ENCODE assay signal across 23 cellular contexts in genomic region chr21:42990251-42990650, GRCh38. TPM values are rescaled to one million over a fixed set of nuclear protein-coding genes. Genes with fewer than 3 reads are reported as not detected.
DNase-seq lines count a peak whose midpoint lies in the region; ATAC-seq, FAIRE-seq and TF ChIP-seq lines count a peak whose summit lies in the region.
"Had no signal": no experiment of that assay in that cellular context is flagged by ENCODE, and none has a peak within 500 bp of the region (broad histone marks: within the 10 kb centered on the region; RNA-seq: fewer than 3 reads in every experiment).

No MANE protein-coding gene starts in this region.

- CTCF ChIA-PET in K562 (lab: Yijun Ruan, JAX; ENCODE audit: low intra/inter-chr PET ratio): no interaction called here

- H3K9me3 Mint-ChIP-seq in activated T-helper 1 cell treated with anti-CD3 and anti-CD28 coated beads, Interleukin-12 subunit alpha, Interleukin-12 subunit beta, Interleukin-2, Interleukin-4 antibody, amounts not matched to agents 30 ng/mL and 10 ng/mL and 1 ng/mL, durations not matched to agents 14 hours and 24 hours and 36 hours: no peaks in the 10 kb centered on the region
- no peaks in the 10 kb centered on the region for H3K9me3 Mint-ChIP-seq in endothelial cell (ENCODE audit: unreplicated experiment)
- H3K9me3 Mint-ChIP-seq: stimulated activated naive CD8-positive, alpha-beta T cell treated with anti-CD3 and anti-CD28 coated beads, Interleukin-15, Interleukin-2, amounts not matched to agents 100 ng/mL and 50 ng/mL, for 24 hours; T-helper 1 cell treated with Interleukin-12 subunit alpha and Interleukin-12 subunit beta and Interleukin-4 antibody, amounts not matched to agents 30 μg/mL and 1 μg/mL, for 36 hours had no signal

- H3K4me2 ChIP-seq in K562 (ENCODE audit: insufficient read depth, low read length): peak overlapping the region; percentile 9; the same call in 1 of the 2 replicates
- H3K4me2 ChIP-seq: A549 had no signal

- DNase-seq in cardiac muscle cell (ENCODE audit: low read depth in 1 of 2, low spot score in 1 of 2) (no peak), right cardiac atrium (no peak), SK-N-MC (ENCODE audit: low read depth, low spot score) (no peak), K562 (ENCODE audit: extremely low read depth in 1 of 4, low spot score in 3 of 4) (peak in 2 of 4 experiments; percentile 57 to 67), endothelial cell (ENCODE audit: low spot score) (no peak), NCI-H1694 treated with DMSO at 0.1 percent for 48 hours (lab: John Stamatoyannopoulos, UW) (no peak), germinal center (ENCODE audit: low spot score) (no peak)
- no peak for DNase-seq in activated T-helper 1 cell treated with anti-CD3 and anti-CD28 coated beads, Interleukin-12 subunit alpha, Interleukin-12 subunit beta, Interleukin-2, Interleukin-4 antibody, amounts not matched to agents 30 ng/mL and 10 ng/mL and 1 ng/mL, durations not matched to agents 14 hours and 24 hours and 36 hours (ENCODE audit: low spot score)
- DNase-seq: activated CD4-positive, alpha-beta T cell treated with anti-CD3 and anti-CD28 coated beads for 4 hours; COR-L47; hippocampal formation; NCI-H2081 treated with DMSO at 0.1 percent for 48 hours; NCI-H748 treated with DMSO at 0.1 percent for 48 hours; nucleus accumbens; psoas muscle; RPMI8226 had no signal

- H3K4me1 ChIP-seq in cardiac muscle cell (ENCODE audit: low read depth): peaks cover 16% of the 10 kb centered on the region
- H3K4me1 ChIP-seq in right cardiac atrium (ENCODE audit: control insufficient read depth, insufficient read depth, low read length): peaks cover 2% of the 10 kb centered on the region
- peaks cover 32 to 36% of the 10 kb centered on the region in 2 experiments for H3K4me1 ChIP-seq in K562 (replicated peaks in 1 of 2; ENCODE audit: control insufficient read depth in 2 of 2, insufficient read depth in 2 of 2, low read length in 2 of 2)

- H3K27me3 Mint-ChIP-seq in activated T-helper 1 cell treated with anti-CD3 and anti-CD28 coated beads, Interleukin-12 subunit alpha, Interleukin-12 subunit beta, Interleukin-2, Interleukin-4 antibody, amounts not matched to agents 30 ng/mL and 10 ng/mL and 1 ng/mL, durations not matched to agents 14 hours and 24 hours and 36 hours (ENCODE audit: insufficient read depth): no peaks in the 10 kb centered on the region
- H3K27me3 Mint-ChIP-seq in endothelial cell (ENCODE audit: unreplicated experiment): peaks cover 6% of the 10 kb centered on the region
- H3K27me3 Mint-ChIP-seq: stimulated activated naive CD8-positive, alpha-beta T cell treated with anti-CD3 and anti-CD28 coated beads, Interleukin-15, Interleukin-2, amounts not matched to agents 100 ng/mL and 50 ng/mL, for 24 hours had no signal

- ATAC-seq in right cardiac atrium (no peak), K562 (peak; percentile 72)
- ATAC-seq: A549, esophagus mucosa, psoas muscle had no signal

- POLR2A ChIA-PET in K562 (lab: Yijun Ruan, JAX): interaction anchor here (11.8 kb wide), 1 partner anchor 9 kb away, joined by 105 read pairs; no protein-coding TSS in a partner anchor

- in situ Hi-C loops in K562 (cut with MboI): no loop called here

- WGBS in right cardiac atrium: 45% methylated on average over 3 of the region's 3 CpGs
- 1% methylated on average over 3 of the region's 3 CpGs for WGBS in K562 (ENCODE audit: insufficient coverage, low coverage, missing lambda C conversion rate)

- H3K27ac Mint-ChIP-seq in activated T-helper 1 cell treated with anti-CD3 and anti-CD28 coated beads, Interleukin-12 subunit alpha, Interleukin-12 subunit beta, Interleukin-2, Interleukin-4 antibody, amounts not matched to agents 30 ng/mL and 10 ng/mL and 1 ng/mL, durations not matched to agents 14 hours and 24 hours and 36 hours: no peak overlapping the region
- no peak overlapping the region for H3K27ac Mint-ChIP-seq in endothelial cell (ENCODE audit: unreplicated experiment)
- H3K27ac Mint-ChIP-seq: stimulated activated naive CD8-positive, alpha-beta T cell treated with anti-CD3 and anti-CD28 coated beads, Interleukin-15, Interleukin-2, amounts not matched to agents 100 ng/mL and 50 ng/mL, for 24 hours; T-helper 1 cell treated with Interleukin-12 subunit alpha and Interleukin-12 subunit beta and Interleukin-4 antibody, amounts not matched to agents 30 μg/mL and 1 μg/mL, for 36 hours had no signal

- no peak overlapping the region for H3K4me3 Mint-ChIP-seq in activated T-helper 1 cell treated with anti-CD3 and anti-CD28 coated beads, Interleukin-12 subunit alpha, Interleukin-12 subunit beta, Interleukin-2, Interleukin-4 antibody, amounts not matched to agents 30 ng/mL and 10 ng/mL and 1 ng/mL, durations not matched to agents 14 hours and 24 hours and 36 hours
- H3K4me3 Mint-ChIP-seq in endothelial cell (ENCODE audit: unreplicated experiment): no peak overlapping the region
- H3K4me3 Mint-ChIP-seq: stimulated activated naive CD8-positive, alpha-beta T cell treated with anti-CD3 and anti-CD28 coated beads, Interleukin-15, Interleukin-2, amounts not matched to agents 100 ng/mL and 50 ng/mL, for 24 hours; T-helper 1 cell treated with Interleukin-12 subunit alpha and Interleukin-12 subunit beta and Interleukin-4 antibody, amounts not matched to agents 30 μg/mL and 1 μg/mL, for 36 hours had no signal

- no peak for TF ChIP-seq RAD21 in K562 (CRISPR knock-in tag; conservative IDR thresholded peaks at IDR 0.05 in 1 of 2, IDR thresholded peaks at IDR 0.05 in 1 of 2)

- H3K9me3 ChIP-seq in cardiac muscle cell (ENCODE audit: low read depth) (no peaks in the 10 kb centered on the region), right cardiac atrium (ENCODE audit: control insufficient read depth, low read length) (no peaks in the 10 kb centered on the region), SK-N-MC (ENCODE audit: low read depth, low read length) (no peaks in the 10 kb centered on the region), K562 (replicated peaks; ENCODE audit: control insufficient read depth, insufficient read depth, low read depth, low read length) (no peaks in the 10 kb centered on the region)
- H3K9me3 ChIP-seq: A549, psoas muscle, vagina had no signal

- H4K20me1 ChIP-seq in K562 (replicated peaks; ENCODE audit: control insufficient read depth, insufficient read depth, low read length): peaks cover 10% of the 10 kb centered on the region

- TF ChIP-seq EP300 in K562 (IDR thresholded peaks at IDR 0.05; ENCODE audit: low read length): no peak

- TF ChIP-seq CTCF in cardiac muscle cell (IDR thresholded peaks at IDR 0.05; ENCODE audit: low read depth, low read length) (no peak), K562 (IDR thresholded peaks at IDR 0.05 in 2 of 3, conservative IDR thresholded peaks at IDR 0.05 in 1 of 3; ENCODE audit: insufficient read depth in 2 of 3, low read depth in 1 of 3, low read length in 3 of 3) (no peak), endothelial cell (IDR thresholded peaks at IDR 0.05; ENCODE audit: unreplicated experiment) (no peak)

- H3K79me2 ChIP-seq in K562 (ENCODE audit: control insufficient read depth, insufficient read depth, low read length): peaks cover 17% of the 10 kb centered on the region; the same call in 1 of the 3 replicates

- no peak overlapping the region for H2AFZ ChIP-seq in K562 (ENCODE audit: low read depth, low read length)

- intact Hi-C loops in right cardiac atrium (cut with DNase I): no loop called here
- intact Hi-C loops in K562 (cut with micrococcal nuclease): no loop called here
- intact Hi-C loops in activated T-helper 1 cell treated with anti-CD3 and anti-CD28 coated beads, Interleukin-12 subunit alpha, Interleukin-12 subunit beta, Interleukin-2, Interleukin-4 antibody, amounts not matched to agents 30 ng/mL and 10 ng/mL and 1 ng/mL, durations not matched to agents 14 hours and 24 hours and 36 hours (cut with micrococcal nuclease): no loop called here

- H3K27ac ChIP-seq in cardiac muscle cell (peak overlapping the region; percentile 65), right cardiac atrium (ENCODE audit: low read length) (no peak overlapping the region), SK-N-MC (peak overlapping the region; percentile 62; the same call in 1 of the 2 replicates), K562 (ENCODE audit: extremely low read depth, low read depth, low read length) (no peak overlapping the region; the same call in 2 of the 3 replicates)
- H3K27ac ChIP-seq: A549, psoas muscle, vagina had no signal

- H3K9ac ChIP-seq in SK-N-MC (ENCODE audit: insufficient read length) (no peak overlapping the region), K562 (ENCODE audit: insufficient read depth in 1 of 2, low read depth in 2 of 2, low read length in 2 of 2) (peak overlapping the region in 1 of 2 experiments; percentile 75; a peak in 1 of 4 replicates)

- no peaks in the 10 kb centered on the region for H3K9me1 ChIP-seq in K562 (ENCODE audit: control insufficient read depth, insufficient read depth, low read length)

- H3K4me1 Mint-ChIP-seq in activated T-helper 1 cell treated with anti-CD3 and anti-CD28 coated beads, Interleukin-12 subunit alpha, Interleukin-12 subunit beta, Interleukin-2, Interleukin-4 antibody, amounts not matched to agents 30 ng/mL and 10 ng/mL and 1 ng/mL, durations not matched to agents 14 hours and 24 hours and 36 hours (ENCODE audit: low read depth): peaks cover 16% of the 10 kb centered on the region
- H3K4me1 Mint-ChIP-seq in endothelial cell (ENCODE audit: unreplicated experiment): peaks cover 16% of the 10 kb centered on the region

- no peak for TF ChIP-seq POLR2A in K562 (conservative IDR thresholded peaks at IDR 0.05)

- no peaks in the 10 kb centered on the region for H3K36me3 Mint-ChIP-seq in activated T-helper 1 cell treated with anti-CD3 and anti-CD28 coated beads, Interleukin-12 subunit alpha, Interleukin-12 subunit beta, Interleukin-2, Interleukin-4 antibody, amounts not matched to agents 30 ng/mL and 10 ng/mL and 1 ng/mL, durations not matched to agents 14 hours and 24 hours and 36 hours (ENCODE audit: low read depth)
- no peaks in the 10 kb centered on the region for H3K36me3 Mint-ChIP-seq in endothelial cell (ENCODE audit: low read depth, unreplicated experiment)

- H3K36me3 ChIP-seq in cardiac muscle cell: no peaks in the 10 kb centered on the region
- peaks cover 4% of the 10 kb centered on the region; the same call in 1 of the 2 replicates for H3K36me3 ChIP-seq in SK-N-MC (ENCODE audit: insufficient read depth, low read length)
- peaks cover 11% of the 10 kb centered on the region; the same call in 1 of the 3 replicates for H3K36me3 ChIP-seq in K562 (ENCODE audit: control insufficient read depth, insufficient read depth, low read length)
- H3K36me3 ChIP-seq: vagina had no signal

- FAIRE-seq in K562 (lab: Jason Lieb, UNC): no peak
- FAIRE-seq: A549, frontal cortex, G401.6 had no signal

- no peak overlapping the region for H3K4me3 ChIP-seq in cardiac muscle cell
- H3K4me3 ChIP-seq in right cardiac atrium (ENCODE audit: low read length): no peak overlapping the region
- no peak overlapping the region for H3K4me3 ChIP-seq in SK-N-MC
- no peak overlapping the region for H3K4me3 ChIP-seq in K562
- H3K4me3 ChIP-seq: A549, psoas muscle, vagina had no signal

- BruUV-seq in K562 (replicated peaks; lab: Mats Ljungman, UMichigan): no TSS peak

- no peaks in the 10 kb centered on the region for H3K27me3 ChIP-seq in cardiac muscle cell
- no peaks in the 10 kb centered on the region for H3K27me3 ChIP-seq in right cardiac atrium (ENCODE audit: control insufficient read depth, insufficient read depth)
- H3K27me3 ChIP-seq in K562 (ENCODE audit: control insufficient read depth in 2 of 2, insufficient read depth in 2 of 2, low read length in 2 of 2): no peaks in the 10 kb centered on the region
- H3K27me3 ChIP-seq: vagina had no signal

RNA-seq across cellular contexts. Expression of gene PKNOX1, which starts 15.9 kb away (rescaled TPM):
- total RNA-seq in cardiac muscle cell (8.1 and 10.5 TPM in 2 replicates), right cardiac atrium (1 to 10 TPM; 4.5 to 9.0 (median 7.8) TPM), K562 (2014; rRNA removed) (9.6 and 13.2 TPM in 2 replicates), K562 (2014; rRNA removed; fragmentation: Illumina TruSeq; extraction: Trizol) (12.2 and 14.5 TPM in 2 replicates), K562 (2015; rRNA removed; fragmentation: Illumina TruSeq; extraction: Trizol) (7.1 and 10.0 TPM in 2 replicates), K562 (2021) (11.7 and 14.9 TPM in 2 replicates), endothelial cell (ENCODE audit: unreplicated experiment) (8.2 TPM)
- polyA plus RNA-seq in cardiac muscle cell (10.5 and 15.1 TPM in 2 replicates), right cardiac atrium (3.7 TPM), K562 (2011; rRNA removed) (21.8 and 25.9 TPM in 2 replicates), K562 (2014; fragmentation: Illumina TruSeq; extraction: Trizol) (10.4 and 16.0 TPM in 2 replicates), K562 (2014; fragmentation: Nextera tagmentation; extraction: Ambion mirVana) (10 to 100 TPM in 1 of 2 experiments, 1 to 10 TPM in 1; 8.8 to 13.2 TPM), K562 (2014; rRNA removed) (12.7 and 15.4 TPM in 2 replicates)
- 77.9 and 112 TPM in 2 replicates for total RNA-seq in K562 (2011; cell fraction: chromatin; rRNA removed; ENCODE audit: low replicate concordance)
- 19.3 and 19.8 TPM in 2 replicates for total RNA-seq in K562 (2011; cell fraction: nucleolus; rRNA removed)
- 31.2 and 36.2 TPM in 2 replicates for total RNA-seq in K562 (2011; cell fraction: nucleoplasm; rRNA removed)
- polyA plus RNA-seq in K562 (2011; cell fraction: cytosol; rRNA removed): 26.2 and 27.5 TPM in 2 replicates
- polyA plus RNA-seq in K562 (2011; cell fraction: nucleus; rRNA removed): 27.5 and 40.6 TPM in 2 replicates
- 14.5 and 18.7 TPM in 2 replicates for polyA plus RNA-seq in K562 (2012)
- 35.3 and 58.4 TPM in 2 replicates for polyA minus RNA-seq in K562 (2011; rRNA and poly(A)+ RNA removed)
- 6.0 and 16.1 TPM in 2 replicates for polyA minus RNA-seq in K562 (2011; cell fraction: cytosol; rRNA and poly(A)+ RNA removed)
- 13.2 and 35.0 TPM in 2 replicates for polyA minus RNA-seq in K562 (2011; cell fraction: nucleus; rRNA and poly(A)+ RNA removed)
- 25.1 and 28.8 TPM in 2 replicates for total RNA-seq in activated T-helper 1 cell treated with anti-CD3 and anti-CD28 coated beads, Interleukin-12 subunit alpha, Interleukin-12 subunit beta, Interleukin-2, Interleukin-4 antibody, amounts not matched to agents 30 ng/mL and 10 ng/mL and 1 ng/mL, durations not matched to agents 14 hours and 24 hours and 36 hours

Comparison
In these comparisons a context has a peak if more than half of its experiments do, and no peak if none do; other contexts are left out.
1. H3K27ac ChIP-seq: peak in cardiac muscle cell (single experiment) and SK-N-MC (single experiment); none in right cardiac atrium (single experiment) and K562 (single experiment).